Comparison of ENCODE assay signal across 14 cellular contexts in genomic region chr11:95055273-95055897, GRCh38. TPM values are rescaled to one million over a fixed set of nuclear protein-coding genes. Genes with fewer than 3 reads are reported as not detected.
DNase-seq lines count a peak whose midpoint lies in the region; ATAC-seq and TF ChIP-seq lines count a peak whose summit lies in the region.
"Had no signal": no experiment of that assay in that cellular context is flagged by ENCODE, and none has a peak within 500 bp of the region (broad histone marks: within the 10 kb centered on the region; RNA-seq: fewer than 3 reads in every experiment).

No MANE protein-coding gene starts in this region.

- ATAC-seq in GM18907 (IDR thresholded peaks at IDR 0.05; ENCODE audit: unreplicated experiment) = peak; percentile 99
- ATAC-seq in GM21576 (IDR thresholded peaks at IDR 0.05; ENCODE audit: unreplicated experiment) = peak; percentile 98
- ATAC-seq in HG03064 (IDR thresholded peaks at IDR 0.05; ENCODE audit: low read depth, unreplicated experiment) = peak; percentile 93
- no peak for ATAC-seq in heart right ventricle
- ATAC-seq: stimulated activated naive CD8-positive, alpha-beta T cell treated with anti-CD3 and anti-CD28 coated beads, Interleukin-15, Interleukin-2, amounts not matched to agents 100 U/mL and 50 U/mL, for 24 hours had no signal

- H3K4me3 ChIP-seq in esophagus muscularis mucosa (no peak overlapping the region), heart right ventricle (no peak overlapping the region)

- TF ChIP-seq CTCF in esophagus muscularis mucosa (IDR thresholded peaks at IDR 0.05) (no peak), heart right ventricle (IDR thresholded peaks at IDR 0.05) (no peak)

- H3K4me1 ChIP-seq in esophagus muscularis mucosa = no peaks in the 10 kb centered on the region
- H3K4me1 ChIP-seq in heart right ventricle = no peaks in the 10 kb centered on the region
- H3K4me1 ChIP-seq: parathyroid adenoma had no signal

- peaks cover 0 to 33% (median 3%) of the 10 kb centered on the region in 4 donors for H3K27me3 ChIP-seq in esophagus muscularis mucosa
- H3K27me3 ChIP-seq in heart right ventricle = peaks cover 0 to 33% (median 12%) of the 10 kb centered on the region in 7 donors

- intact Hi-C loops in esophagus muscularis mucosa (cut with DNase I) (no loop called here), heart right ventricle (cut with DNase I) (no loop called here)

- no peak for TF ChIP-seq POLR2A in esophagus muscularis mucosa (IDR thresholded peaks at IDR 0.05; ENCODE audit: low read depth)

- H3K27ac ChIP-seq in esophagus muscularis mucosa (replicated peaks in 1 of 4) (no peak overlapping the region), heart right ventricle (no peak overlapping the region)
- H3K27ac ChIP-seq: parathyroid adenoma had no signal

- H3K9me3 ChIP-seq in esophagus muscularis mucosa (no peaks in the 10 kb centered on the region), heart right ventricle (no peaks in the 10 kb centered on the region)

- no peak for TF ChIP-seq EP300 in esophagus muscularis mucosa (IDR thresholded peaks at IDR 0.05)

- peak; percentile 29 for DNase-seq in esophagus muscularis mucosa (ENCODE audit: extremely low spot score)
- DNase-seq in NCI-H1417 treated with DMSO at 0.1 percent for 48 hours (lab: John Stamatoyannopoulos, UW) = no peak
- no peak for DNase-seq in SW480 (ENCODE audit: low spot score)
- no peak for DNase-seq in AG20443 (ENCODE audit: low spot score)
- no peak for DNase-seq in heart right ventricle
- DNase-seq: activated CD4-positive, alpha-beta T cell treated with anti-CD3 and anti-CD28 coated beads for 48 hours; COR-L47; NCI-H1694 treated with DMSO at 0.1 percent for 48 hours; stimulated activated naive CD8-positive, alpha-beta T cell treated with anti-CD3 and anti-CD28 coated beads, Interleukin-15, Interleukin-2, amounts not matched to agents 100 U/mL and 50 U/mL, for 24 hours had no signal

- WGBS in esophagus muscularis mucosa = 38% methylated on average over 2 of the region's 2 CpGs
- 40 to 45% methylated on average over 2 of the region's 2 CpGs for WGBS in heart right ventricle, 2 donors

- H3K36me3 ChIP-seq in esophagus muscularis mucosa (no peaks in the 10 kb centered on the region), heart right ventricle (no peaks in the 10 kb centered on the region)

RNA-seq across cellular contexts. Expression of gene KDM4F, which starts 6.2 kb away (rescaled TPM):
- total RNA-seq in esophagus muscularis mucosa = not detected
- total RNA-seq in heart right ventricle = not detected
- polyA plus RNA-seq in heart right ventricle = not detected
- total RNA-seq: mesenteric fat pad had no signal

RNA-seq across cellular contexts. Expression of gene SRSF8, which starts 11.3 kb away (rescaled TPM):
- total RNA-seq in esophagus muscularis mucosa (10 to 100 TPM; 30.3 to 42.2 (median 34.8) TPM), heart right ventricle (10 to 100 TPM; 17.1 to 28.0 (median 20.8) TPM)
- 10 to 100 TPM; 19.9 to 27.7 TPM for polyA plus RNA-seq in heart right ventricle

RNA-seq across cellular contexts. Expression of gene KDM4E, which starts 30.3 kb away (rescaled TPM):
- total RNA-seq in esophagus muscularis mucosa = not detected
- total RNA-seq in heart right ventricle = not detected
- not detected for polyA plus RNA-seq in heart right ventricle
- total RNA-seq: mesenteric fat pad had no signal

RNA-seq across cellular contexts. Expression of gene ENDOD1, which starts 34.3 kb away (rescaled TPM):
- total RNA-seq in esophagus muscularis mucosa = 10 to 100 TPM; 37.6 to 43.2 (median 41.0) TPM
- 10 to 100 TPM in 7 of 10 donors, 1 to 10 TPM in 3; 7.4 to 15.0 (median 12.3) TPM for total RNA-seq in heart right ventricle
- 1 to 10 TPM; 3.7 to 9.9 TPM for polyA plus RNA-seq in heart right ventricle

Comparison
In these comparisons a context has a peak if more than half of its experiments do, and no peak if none do; other contexts are left out.
1. ATAC-seq: peak in GM18907 (single experiment), GM21576 (single experiment) and HG03064 (single experiment); none in heart right ventricle (0 of 8).